Comparison of ENCODE assay signal across 24 cellular contexts in genomic region chr4:25297528-25298242, GRCh38.
"Had no signal": no experiment of that assay in that cellular context is flagged by ENCODE, and none has a peak within 500 bp of the region (broad histone marks: within the 10 kb centered on the region; RNA-seq: fewer than 3 reads in every experiment).

No MANE protein-coding gene starts in this region.

- H3K79me2 ChIP-seq: parathyroid adenoma had no signal

- H3K36me3 ChIP-seq: colonic mucosa, gastrocnemius medialis, neutrophil, prostate gland, right atrium auricular region, sigmoid colon, thoracic aorta, tibial nerve, upper lobe of left lung, uterus had no signal

- H3K9me3 ChIP-seq: colonic mucosa, gastrocnemius medialis, neutrophil, prostate gland, right atrium auricular region, sigmoid colon, thoracic aorta, tibial nerve, upper lobe of left lung, uterus had no signal

- H3K4me3 ChIP-seq: colonic mucosa, gastrocnemius medialis, lung, prostate gland, right atrium auricular region, sigmoid colon, thoracic aorta, tibial nerve, upper lobe of left lung, uterus had no signal

- H3K9ac ChIP-seq: parathyroid adenoma had no signal

- H3K27ac ChIP-seq: colonic mucosa, epithelial cell of prostate, gastrocnemius medialis, neutrophil, parathyroid adenoma, right atrium auricular region, sigmoid colon, thoracic aorta, tibial nerve, uterus had no signal

- H3K4me1 ChIP-seq: colonic mucosa, gastrocnemius medialis, prostate gland, right atrium auricular region, sigmoid colon, tibial nerve, uterus had no signal

- DNase-seq: colonic mucosa; effector CD8-positive, alpha-beta T cell; endodermal cell; foreskin fibroblast; gastrocnemius medialis; head of caudate nucleus; left ventricle myocardium superior; natural killer cell; sigmoid colon; stimulated activated CD4-positive, alpha-beta T cell treated with anti-CD3 and anti-CD28 coated beads, Interleukin-2, amount 100 ng/mL, for 24 hours; stimulated activated CD4-positive, alpha-beta T cell treated with anti-CD3 and anti-CD28 coated beads, Interleukin-4, amount 100 ng/mL, for 24 hours; stimulated activated naive CD8-positive, alpha-beta T cell treated with anti-CD3 and anti-CD28 coated beads, Interleukin-15, Interleukin-2, amounts not matched to agents 100 U/mL and 50 U/mL, for 24 hours; upper lobe of left lung; uterus had no signal

- H3K27me3 ChIP-seq: colonic mucosa, gastrocnemius medialis, right atrium auricular region, sigmoid colon, tibial nerve, upper lobe of left lung, uterus had no signal

- ATAC-seq: esophagus mucosa; gastrocnemius medialis; left ventricle myocardium superior; natural killer cell; stimulated activated memory B cell treated with anti-CD40 and anti-IgM and Interleukin-4, amounts not matched to agents 10 μg/mL and 1 μg/mL and 100 μg/mL, for 72 hours; stimulated activated naive CD8-positive, alpha-beta T cell treated with anti-CD3 and anti-CD28 coated beads, Interleukin-15, Interleukin-2, amounts not matched to agents 100 U/mL and 50 U/mL, for 24 hours had no signal
